Comparison of ENCODE assay signal across 20 cellular contexts in genomic region chr9:30178586-30178985, GRCh38.
DNase-seq lines count a peak whose midpoint lies in the region; ATAC-seq, FAIRE-seq and TF ChIP-seq lines count a peak whose summit lies in the region.
"Had no signal": no experiment of that assay in that cellular context is flagged by ENCODE, and none has a peak within 500 bp of the region (broad histone marks: within the 10 kb centered on the region; RNA-seq: fewer than 3 reads in every experiment).

No MANE protein-coding gene starts in this region.

- peaks cover 10% of the 10 kb centered on the region for H3K4me1 Mint-ChIP-seq in GM23338
- H3K4me1 Mint-ChIP-seq in neural crest cell, result peaks cover 6% of the 10 kb centered on the region
- H3K4me1 Mint-ChIP-seq: CD4-positive, alpha-beta memory T cell had no signal

- H3K9me3 ChIP-seq in GM12878 (replicated peaks; ENCODE audit: control insufficient read depth, insufficient read depth, low read length), result no peaks in the 10 kb centered on the region
- H3K9me3 ChIP-seq: HAP-1 had no signal

- H3K4me2 ChIP-seq in GM23338, result no peak overlapping the region
- H3K4me2 ChIP-seq in GM12878 (ENCODE audit: control insufficient read depth, insufficient read depth), result no peak overlapping the region

- no peaks in the 10 kb centered on the region for H3F3A ChIP-seq in GM23338 (replicated peaks; ENCODE audit: low read depth)

- H3K27me3 ChIP-seq in GM23338 (ENCODE audit: insufficient read depth) (no peaks in the 10 kb centered on the region), GM12878 (replicated peaks in 1 of 2; ENCODE audit: control insufficient read depth in 2 of 2, insufficient read depth in 2 of 2, low read length in 1 of 2) (no peaks in the 10 kb centered on the region)

- FAIRE-seq in GM12878 (lab: Jason Lieb, UNC), result peak; percentile 38
- FAIRE-seq: GM12892, GM19239, H54 had no signal

- TF ChIP-seq RAD21 in GM12878 (IDR thresholded peaks at IDR 0.05; ENCODE audit: insufficient read depth, low read depth, low read length), result no peak

- H4K20me1 ChIP-seq in GM23338 (replicated peaks; ENCODE audit: insufficient read depth) (no peaks in the 10 kb centered on the region), GM12878 (ENCODE audit: control insufficient read depth, insufficient read depth) (no peaks in the 10 kb centered on the region)

- H3K9ac ChIP-seq in GM12878 (ENCODE audit: control insufficient read depth, insufficient read depth, low read length), result no peak overlapping the region
- H3K9ac ChIP-seq: GM23248 had no signal

- H3K9me2 ChIP-seq in GM23338 (ENCODE audit: insufficient read depth), result 0 out of 2 replicates have a peak, but pooled peaks cover 3% of the 10 kb centered on the region

- intact Hi-C loops in GM12878 (cut with micrococcal nuclease; ENCODE audit: unreplicated experiment), result no loop called here

- H3K79me2 ChIP-seq in GM23338 (replicated peaks; ENCODE audit: insufficient read depth) (no peaks in the 10 kb centered on the region), GM12878 (ENCODE audit: control insufficient read depth, insufficient read depth, low read length) (no peaks in the 10 kb centered on the region)

- H3K9me3 Mint-ChIP-seq in GM23338, result peaks cover 3% of the 10 kb centered on the region; the same call in 1 of the 3 replicates
- H3K9me3 Mint-ChIP-seq in neural crest cell, result no peaks in the 10 kb centered on the region
- H3K9me3 Mint-ChIP-seq: HFFc6 had no signal

- DNase-seq in GM23338 (ENCODE audit: low spot score), result peak; percentile 17
- no peak for DNase-seq in GM12878 (ENCODE audit: low read depth, low spot score)
- DNase-seq in neural crest cell (ENCODE audit: low read depth, low spot score), result no peak
- no peak for DNase-seq in caudate nucleus (lab: John Stamatoyannopoulos, UW)
- no peak for DNase-seq in stimulated activated CD4-positive, alpha-beta T cell treated with anti-CD3 and anti-CD28 coated beads, Interleukin-15, amount 100 ng/mL, for 24 hours
- DNase-seq: 8988T; C1 segment of cervical spinal cord; Calu3; CD4-positive, alpha-beta memory T cell; COR-L47; DMS53; DMS79 treated with DMSO at 0.1 percent for 48 hours; GF-D8; GM23248; HFFc6 had no signal

- CTCF ChIA-PET in GM12878 (lab: Yijun Ruan, JAX), result no interaction called here

- H3K36me3 ChIP-seq in GM23338 (ENCODE audit: insufficient read depth) (no peaks in the 10 kb centered on the region), GM12878 (ENCODE audit: control insufficient read depth in 2 of 2, insufficient read depth in 2 of 2, low read length in 1 of 2) (no peaks in the 10 kb centered on the region)
- H3K36me3 ChIP-seq: HAP-1 had no signal

- TF ChIP-seq EP300 in GM12878 (IDR thresholded peaks at IDR 0.05; ENCODE audit: borderline replicate concordance in 1 of 2, control insufficient read depth in 1 of 2, low read depth in 2 of 2, low read length in 2 of 2), result no peak

- in situ Hi-C loops in GM12878 (cut with MboI), result no loop called here

- RAD21 ChIA-PET in GM12878 (lab: Charles Lee; ENCODE audit: unreplicated experiment), result no interaction called here

- TF ChIP-seq POLR2A in GM12878 (IDR thresholded peaks at IDR 0.05; ENCODE audit: low read depth, low read length), result no peak

- H3K4me3 Mint-ChIP-seq in GM23338 (no peak overlapping the region), neural crest cell (no peak overlapping the region)
- H3K4me3 Mint-ChIP-seq: CD4-positive, alpha-beta memory T cell; HFFc6 had no signal

- peaks cover 12% of the 10 kb centered on the region for H3K4me1 ChIP-seq in GM23338 (ENCODE audit: insufficient read depth)
- H3K4me1 ChIP-seq in GM12878 (ENCODE audit: control insufficient read depth, insufficient read depth, low read length), result no peaks in the 10 kb centered on the region

- no peak for TF ChIP-seq CTCF in GM23338 (conservative IDR thresholded peaks at IDR 0.05; ENCODE audit: low read depth in 2 of 2)
- no peak for TF ChIP-seq CTCF in GM12878 (IDR thresholded peaks at IDR 0.05 in 2 of 3, conservative IDR thresholded peaks at IDR 0.05 in 1 of 3; ENCODE audit: control insufficient read depth in 2 of 3, extremely low read depth in 1 of 3, insufficient read depth in 1 of 3, low read depth in 3 of 3, low read length in 3 of 3)
- TF ChIP-seq CTCF in neural crest cell (conservative IDR thresholded peaks at IDR 0.05), result no peak

- H3K27ac Mint-ChIP-seq in GM23338 (no peak overlapping the region), neural crest cell (ENCODE audit: unreplicated experiment) (peak overlapping the region; percentile 6)
- H3K27ac Mint-ChIP-seq: CD4-positive, alpha-beta memory T cell; HFFc6 had no signal

- SMC1A ChIA-PET in GM12878 (lab: Charles Lee; ENCODE audit: uncharacterized antibody, unreplicated experiment), result no interaction called here

- no peaks in the 10 kb centered on the region for H3K27me3 Mint-ChIP-seq in GM23338 (ENCODE audit: insufficient read depth, low read depth, poor library complexity)
- H3K27me3 Mint-ChIP-seq in neural crest cell (ENCODE audit: low read depth), result no peaks in the 10 kb centered on the region
- H3K27me3 Mint-ChIP-seq: CD4-positive, alpha-beta memory T cell had no signal

- H3K4me3 ChIP-seq in GM23338, result no peak overlapping the region
- no peak overlapping the region for H3K4me3 ChIP-seq in GM12878
- H3K4me3 ChIP-seq: GM23248, HAP-1 had no signal

- POLR2A ChIA-PET in GM12878 (lab: Charles Lee), result no interaction called here

- ATAC-seq in GM23338 (no peak; the same call in 2 of the 3 replicates), GM12878 (no peak), GM19023 (IDR thresholded peaks at IDR 0.05; ENCODE audit: unreplicated experiment) (no peak)

- H3K27ac ChIP-seq in GM23338 (ENCODE audit: low read depth), result no peak overlapping the region
- no peak overlapping the region for H3K27ac ChIP-seq in GM12878 (ENCODE audit: control insufficient read depth, insufficient read depth)
- H3K27ac ChIP-seq in caudate nucleus (ENCODE audit: low read depth, low read length), result no peak overlapping the region
- H3K27ac ChIP-seq: GM23248 had no signal

- H3K36me3 Mint-ChIP-seq in GM23338 (ENCODE audit: low read depth), result no peaks in the 10 kb centered on the region; the same call in 2 of the 3 replicates
- no peaks in the 10 kb centered on the region for H3K36me3 Mint-ChIP-seq in neural crest cell (ENCODE audit: low read depth)
- H3K36me3 Mint-ChIP-seq: CD4-positive, alpha-beta memory T cell had no signal

- BruUV-seq in GM12878 (replicated peaks; lab: Mats Ljungman, UMichigan), result no TSS peak

- peak overlapping the region; percentile 38; the same call in 1 of the 2 replicates for H2AFZ ChIP-seq in GM23338
- H2AFZ ChIP-seq in GM12878 (ENCODE audit: control insufficient read depth, low read depth, low read length), result no peak overlapping the region
- H2AFZ ChIP-seq: GM23248 had no signal

TF ChIP-seq in GM23338, 12 proteins besides CTCF, POLR2A, EP300 and RAD21:
- TF ChIP-seq JUNB (IDR thresholded peaks at IDR 0.05; ENCODE audit: unreplicated experiment), result no peak
- no peak for TF ChIP-seq EZH2 (IDR thresholded peaks at IDR 0.05; ENCODE audit: low read depth, unreplicated experiment)
- TF ChIP-seq, protein P1, sequence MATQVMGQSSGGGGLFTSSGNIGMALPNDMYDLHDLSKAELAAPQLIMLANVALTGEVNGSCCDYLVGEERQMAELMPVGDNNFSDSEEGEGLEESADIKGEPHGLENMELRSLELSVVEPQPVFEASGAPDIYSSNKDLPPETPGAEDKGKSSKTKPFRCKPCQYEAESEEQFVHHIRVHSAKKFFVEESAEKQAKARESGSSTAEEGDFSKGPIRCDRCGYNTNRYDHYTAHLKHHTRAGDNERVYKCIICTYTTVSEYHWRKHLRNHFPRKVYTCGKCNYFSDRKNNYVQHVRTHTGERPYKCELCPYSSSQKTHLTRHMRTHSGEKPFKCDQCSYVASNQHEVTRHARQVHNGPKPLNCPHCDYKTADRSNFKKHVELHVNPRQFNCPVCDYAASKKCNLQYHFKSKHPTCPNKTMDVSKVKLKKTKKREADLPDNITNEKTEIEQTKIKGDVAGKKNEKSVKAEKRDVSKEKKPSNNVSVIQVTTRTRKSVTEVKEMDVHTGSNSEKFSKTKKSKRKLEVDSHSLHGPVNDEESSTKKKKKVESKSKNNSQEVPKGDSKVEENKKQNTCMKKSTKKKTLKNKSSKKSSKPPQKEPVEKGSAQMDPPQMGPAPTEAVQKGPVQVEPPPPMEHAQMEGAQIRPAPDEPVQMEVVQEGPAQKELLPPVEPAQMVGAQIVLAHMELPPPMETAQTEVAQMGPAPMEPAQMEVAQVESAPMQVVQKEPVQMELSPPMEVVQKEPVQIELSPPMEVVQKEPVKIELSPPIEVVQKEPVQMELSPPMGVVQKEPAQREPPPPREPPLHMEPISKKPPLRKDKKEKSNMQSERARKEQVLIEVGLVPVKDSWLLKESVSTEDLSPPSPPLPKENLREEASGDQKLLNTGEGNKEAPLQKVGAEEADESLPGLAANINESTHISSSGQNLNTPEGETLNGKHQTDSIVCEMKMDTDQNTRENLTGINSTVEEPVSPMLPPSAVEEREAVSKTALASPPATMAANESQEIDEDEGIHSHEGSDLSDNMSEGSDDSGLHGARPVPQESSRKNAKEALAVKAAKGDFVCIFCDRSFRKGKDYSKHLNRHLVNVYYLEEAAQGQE (IDR thresholded peaks at IDR 0.05; ENCODE audit: unreplicated experiment), result no peak

TF ChIP-seq in GM12878, 131 proteins besides CTCF, POLR2A, EP300 and RAD21:
- TF ChIP-seq FOS (IDR thresholded peaks at IDR 0.05; ENCODE audit: borderline replicate concordance, extremely low read depth, insufficient read length), result no peak
- TF ChIP-seq EED (IDR thresholded peaks at IDR 0.05; ENCODE audit: low read depth), result no peak
- TF ChIP-seq NR2F1 (conservative IDR thresholded peaks at IDR 0.05), result no peak
